ENCODE assay signal across 8 cellular contexts in genomic region chr7:93146465-93147127, GRCh38. TPM values are rescaled to one million over a fixed set of nuclear protein-coding genes. Genes with fewer than 3 reads are reported as not detected.
A peak's percentile ranks its signal among the peaks of the same experiment; 100 is the strongest.
DNase-seq lines count a peak whose midpoint lies in the region; ATAC-seq and TF ChIP-seq lines count a peak whose summit lies in the region.

No MANE protein-coding gene starts in this region.

- H3K4me3 Mint-ChIP-seq in activated naive CD8-positive, alpha-beta T cell treated with anti-CD3 and anti-CD28 coated beads, Interleukin-2, amount 10 ng/mL, durations not matched to agents 7 days and 5 days, result peak overlapping the region; percentile 97
- H3K4me3 Mint-ChIP-seq in natural killer cell treated with Interleukin-12 subunit alpha and Interleukin-12 subunit beta and Interleukin-15 and Interleukin-18, amount 100 ng/mL, for 72 hours, result peak overlapping the region; percentile 89

- no peaks in the 10 kb centered on the region for H3K27me3 Mint-ChIP-seq in activated naive CD8-positive, alpha-beta T cell treated with anti-CD3 and anti-CD28 coated beads, Interleukin-2, amount 10 ng/mL, durations not matched to agents 7 days and 5 days
- H3K27me3 Mint-ChIP-seq in natural killer cell treated with Interleukin-12 subunit alpha and Interleukin-12 subunit beta and Interleukin-15 and Interleukin-18, amount 100 ng/mL, for 72 hours, result no peaks in the 10 kb centered on the region

- peaks cover 10% of the 10 kb centered on the region for H3K9me3 Mint-ChIP-seq in activated naive CD8-positive, alpha-beta T cell treated with anti-CD3 and anti-CD28 coated beads, Interleukin-2, amount 10 ng/mL, durations not matched to agents 7 days and 5 days
- H3K9me3 Mint-ChIP-seq in natural killer cell treated with Interleukin-12 subunit alpha and Interleukin-12 subunit beta and Interleukin-15 and Interleukin-18, amount 100 ng/mL, for 72 hours, result peaks cover 5% of the 10 kb centered on the region

- DNase-seq in DMS 273 (lab: John Stamatoyannopoulos, UW; ENCODE audit: unreplicated experiment) (peak; percentile 22), DMS 273 treated with DMSO at 0.1 percent for 48 hours (lab: John Stamatoyannopoulos, UW) (no peak), KG1 (lab: John Stamatoyannopoulos, UW) (no peak), T-helper 9 cell (no peak), omental fat pad (ENCODE audit: low spot score) (no peak)
- no peak for DNase-seq in activated naive CD8-positive, alpha-beta T cell treated with anti-CD3 and anti-CD28 coated beads, Interleukin-2, amount 10 ng/mL, durations not matched to agents 7 days and 5 days
- DNase-seq in natural killer cell treated with Interleukin-12 subunit alpha and Interleukin-12 subunit beta and Interleukin-15 and Interleukin-18, amount 100 ng/mL, for 72 hours (ENCODE audit: low spot score), result no peak

- peaks cover 41% of the 10 kb centered on the region for H3K4me1 Mint-ChIP-seq in activated naive CD8-positive, alpha-beta T cell treated with anti-CD3 and anti-CD28 coated beads, Interleukin-2, amount 10 ng/mL, durations not matched to agents 7 days and 5 days
- peaks cover 23 to 36% of the 10 kb centered on the region in 2 donors for H3K4me1 Mint-ChIP-seq in natural killer cell treated with Interleukin-12 subunit alpha and Interleukin-12 subunit beta and Interleukin-15 and Interleukin-18, amount 100 ng/mL, for 72 hours (ENCODE audit: low read depth in 2 of 2)

- H3K27ac Mint-ChIP-seq in activated naive CD8-positive, alpha-beta T cell treated with anti-CD3 and anti-CD28 coated beads, Interleukin-2, amount 10 ng/mL, durations not matched to agents 7 days and 5 days, result peak overlapping the region; percentile 93
- H3K27ac Mint-ChIP-seq in natural killer cell treated with Interleukin-12 subunit alpha and Interleukin-12 subunit beta and Interleukin-15 and Interleukin-18, amount 100 ng/mL, for 72 hours, result peak overlapping the region; percentile 98 to 100

- peaks cover 30% of the 10 kb centered on the region for H3K36me3 Mint-ChIP-seq in activated naive CD8-positive, alpha-beta T cell treated with anti-CD3 and anti-CD28 coated beads, Interleukin-2, amount 10 ng/mL, durations not matched to agents 7 days and 5 days
- H3K36me3 Mint-ChIP-seq in natural killer cell treated with Interleukin-12 subunit alpha and Interleukin-12 subunit beta and Interleukin-15 and Interleukin-18, amount 100 ng/mL, for 72 hours, result peaks cover 25% of the 10 kb centered on the region

- POLR2A ChIA-PET in activated naive CD8-positive, alpha-beta T cell treated with anti-CD3 and anti-CD28 coated beads, Interleukin-2, amount 10 ng/mL, durations not matched to agents 7 days and 5 days (lab: Charles Lee), result interaction anchor here (1.0 to 4.0 kb wide), 3 partner anchors 8 to 901 kb away, joined by 3 to 39 read pairs (median 4); partner anchors contain the start of genes ANKIB1, KRIT1 and SAMD9

- ATAC-seq in HG03159 (IDR thresholded peaks at IDR 0.05; ENCODE audit: unreplicated experiment) (peak; percentile 43), omental fat pad (ENCODE audit: low FRiP score) (no peak)
- ATAC-seq in activated naive CD8-positive, alpha-beta T cell treated with anti-CD3 and anti-CD28 coated beads, Interleukin-2, amount 10 ng/mL, durations not matched to agents 7 days and 5 days (ENCODE audit: low read depth), result no peak
- ATAC-seq in natural killer cell treated with Interleukin-12 subunit alpha and Interleukin-12 subunit beta and Interleukin-15 and Interleukin-18, amount 100 ng/mL, for 72 hours, result peak in 1 of 2 donors; percentile 32

- TF ChIP-seq CTCF in omental fat pad (IDR thresholded peaks at IDR 0.05), result no peak

RNA-seq across cellular contexts. Expression of gene SAMD9L, which starts 1.6 kb away (rescaled TPM):
- 100 to 1,000 TPM in 1 of 2 experiments, 10 to 100 TPM in 1; 99.2 to 107 TPM for total RNA-seq in activated naive CD8-positive, alpha-beta T cell treated with anti-CD3 and anti-CD28 coated beads, Interleukin-2, amount 10 ng/mL, durations not matched to agents 7 days and 5 days
- 10 to 100 TPM; 30.7 to 45.6 TPM for total RNA-seq in natural killer cell treated with Interleukin-12 subunit alpha and Interleukin-12 subunit beta and Interleukin-15 and Interleukin-18, amount 100 ng/mL, for 72 hours
- total RNA-seq in omental fat pad, result 10 to 100 TPM; 10.2 to 53.3 (median 14.5) TPM

RNA-seq across cellular contexts. Expression of gene SAMD9, which starts 28.8 kb away (rescaled TPM):
- 10 to 100 TPM; 65.4 to 66.5 TPM for total RNA-seq in activated naive CD8-positive, alpha-beta T cell treated with anti-CD3 and anti-CD28 coated beads, Interleukin-2, amount 10 ng/mL, durations not matched to agents 7 days and 5 days
- 10 to 100 TPM; 15.3 to 27.3 TPM for total RNA-seq in natural killer cell treated with Interleukin-12 subunit alpha and Interleukin-12 subunit beta and Interleukin-15 and Interleukin-18, amount 100 ng/mL, for 72 hours
- 10 to 100 TPM in 1 of 4 donors, 1 to 10 TPM in 3; 5.5 to 17.5 (median 8.4) TPM for total RNA-seq in omental fat pad
